Comparison of ENCODE assay signal across 11 cellular contexts in the genomic region with DNA sequence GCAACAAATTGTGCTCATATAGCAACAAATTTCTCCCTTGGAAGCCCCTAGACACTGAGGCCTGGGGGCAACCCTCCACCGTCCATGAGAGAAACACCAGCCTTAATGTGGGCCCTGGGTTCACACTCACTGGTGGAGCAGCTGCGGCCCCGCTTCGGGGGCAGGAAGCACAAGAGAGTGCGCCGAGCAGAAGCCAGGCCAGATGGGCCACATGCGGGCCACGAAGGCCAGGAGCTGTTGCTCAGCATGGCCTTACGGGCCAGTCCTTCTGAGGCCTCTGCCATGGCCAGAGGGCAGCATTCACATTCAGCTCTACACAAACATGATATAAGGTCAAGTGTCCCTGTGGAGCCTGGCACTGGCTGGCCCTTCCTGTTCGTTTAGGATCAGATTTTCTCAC. TPM values are rescaled to one million over a fixed set of nuclear protein-coding genes. Genes with fewer than 3 reads are reported as not detected.
"Had no signal": no experiment of that assay in that cellular context is flagged by ENCODE, and none has a peak within 500 bp of the region (broad histone marks: within the 10 kb centered on the region; RNA-seq: fewer than 3 reads in every experiment).

No MANE protein-coding gene starts in this region.

- H3K4me1 Mint-ChIP-seq: GM23338, H9 had no signal

- FAIRE-seq: H1, H54 had no signal

- H3K9ac ChIP-seq: GM23248 had no signal

- H3K4me2 ChIP-seq: GM23338 had no signal

- H2AFZ ChIP-seq: GM23248, GM23338 had no signal

- H3K4me1 ChIP-seq: HAP-1 had no signal

- H3K27ac Mint-ChIP-seq: GM23338, H9, HFFc6 had no signal

- H3K27ac ChIP-seq: GM23248 had no signal

- DNase-seq: GM23248, GOT3, H7, H9, HCEC 1CT, HFFc6 had no signal

- H3K4me3 Mint-ChIP-seq: GM23338, H9, HFFc6 had no signal

- H3K4me3 ChIP-seq: GM23248, GM23338, HAP-1 had no signal

- H3K36me3 ChIP-seq: HAP-1 had no signal

- ATAC-seq: GM23338, HCT116 had no signal

- H3K9me3 ChIP-seq: HAP-1 had no signal

RNA-seq across cellular contexts. Expression of gene VIPR2, which starts 60.0 kb away (rescaled TPM):
- total RNA-seq: GM23248, HFFc6 had no signal
- polyA plus RNA-seq: GM23248 had no signal
